In genomic region chr19:3186891-3187661, GRCh38 we compare ENCODE assay signal across 8 cellular contexts. TPM values are rescaled to one million over a fixed set of nuclear protein-coding genes. Genes with fewer than 3 reads are reported as not detected.
DNase-seq lines count a peak whose midpoint lies in the region; ATAC-seq and TF ChIP-seq lines count a peak whose summit lies in the region.

No MANE protein-coding gene starts in this region.

- H3F3A ChIP-seq in DOHH2 (ENCODE audit: control insufficient read depth, insufficient read depth): no peaks in the 10 kb centered on the region

- POLR2A ChIA-PET in Panc1 (lab: Charles Lee): no interaction called here

- no peaks in the 10 kb centered on the region for H3K9me3 ChIP-seq in DOHH2 (ENCODE audit: control insufficient read depth, insufficient read depth, low read length)
- H3K9me3 ChIP-seq in Panc1 (ENCODE audit: control insufficient read depth, insufficient read depth, low read depth, low read length): no peaks in the 10 kb centered on the region
- no peaks in the 10 kb centered on the region for H3K9me3 ChIP-seq in ovary

- DNase-seq in Panc1 (ENCODE audit: low read depth, low spot score) (no peak), epithelial cell of proximal tubule (ENCODE audit: low read depth) (no peak), ovary (peak in 2 of 5 donors; percentile 28 to 43), hypothalamus (lab: John Stamatoyannopoulos, UW) (no peak), middle frontal gyrus (ENCODE audit: extremely low spot score, low spot score) (no peak), DMS 273 (lab: John Stamatoyannopoulos, UW; ENCODE audit: unreplicated experiment) (no peak), H4 (ENCODE audit: low spot score) (no peak)

- H3K4me3 ChIP-seq in DOHH2 (ENCODE audit: low read length) (peak overlapping the region; percentile 74), Panc1 (ENCODE audit: low read depth in 2 of 2, low read length in 2 of 2) (peak overlapping the region; percentile 78 to 79), epithelial cell of proximal tubule (ENCODE audit: low read depth, low read length) (peak overlapping the region; percentile 94), ovary (peak overlapping the region; percentile 87)

- peaks cover 63% of the 10 kb centered on the region for H3K79me2 ChIP-seq in DOHH2 (ENCODE audit: control insufficient read depth, low read length)

- no peaks in the 10 kb centered on the region for H3K27me3 ChIP-seq in DOHH2 (ENCODE audit: control insufficient read depth, low read length)
- H3K27me3 ChIP-seq in Panc1 (ENCODE audit: control insufficient read depth, insufficient read depth, low read length): no peaks in the 10 kb centered on the region
- no peaks in the 10 kb centered on the region for H3K27me3 ChIP-seq in ovary

- CTCF ChIA-PET in Panc1 (lab: Charles Lee): no interaction called here

- H3K36me3 ChIP-seq in DOHH2 (ENCODE audit: control insufficient read depth, low read length) (peaks cover 30% of the 10 kb centered on the region), Panc1 (ENCODE audit: control insufficient read depth, insufficient read depth, low read length) (no peaks in the 10 kb centered on the region; the same call in 1 of the 2 replicates), ovary (no peaks in the 10 kb centered on the region)

- H3K27ac ChIP-seq in DOHH2 (ENCODE audit: low read depth, low read length) (no peak overlapping the region), Panc1 (ENCODE audit: low read length) (peak overlapping the region; percentile 79), ovary (no peak overlapping the region)

- H4K20me1 ChIP-seq in DOHH2 (ENCODE audit: control insufficient read depth, insufficient read depth, low read depth, low read length): peaks cover 27% of the 10 kb centered on the region; the same call in 1 of the 2 replicates

- peak overlapping the region; percentile 58 for H3K4me2 ChIP-seq in DOHH2 (ENCODE audit: low read length)

- peaks cover 30% of the 10 kb centered on the region for H3K4me1 ChIP-seq in DOHH2 (ENCODE audit: control insufficient read depth, low read length)
- H3K4me1 ChIP-seq in Panc1 (ENCODE audit: control insufficient read depth, insufficient read depth, low read length): no peaks in the 10 kb centered on the region
- peaks cover 11% of the 10 kb centered on the region for H3K4me1 ChIP-seq in ovary (ENCODE audit: insufficient read depth)

- TF ChIP-seq EP300 in ovary (IDR thresholded peaks at IDR 0.05): no peak

- BruUV-seq in Panc1 (replicated peaks; lab: Mats Ljungman, UMichigan): TSS peak; percentile 53

- in situ Hi-C loops in Panc1 (cut with HindIII; ENCODE audit: low pct_unique_long_range_greater_than_20kb, low sequenced_read_pairs): no loop called here

- intact Hi-C loops in Panc1 (cut with micrococcal nuclease; ENCODE audit: unreplicated experiment): no loop called here
- intact Hi-C loops in ovary (cut with DNase I): no loop called here

- no peaks in the 10 kb centered on the region for H3K9me2 ChIP-seq in DOHH2 (replicated peaks; ENCODE audit: control insufficient read depth, low read length)

- 50 to 61% (median 52%) methylated on average over 23 of the region's 23 CpGs for WGBS in ovary, 3 donors

- no peak for ATAC-seq in Panc1

- no peak for TF ChIP-seq POLR2A in ovary (IDR thresholded peaks at IDR 0.05)

- no peak for TF ChIP-seq CTCF in DOHH2 (IDR thresholded peaks at IDR 0.05; ENCODE audit: low read depth, low read length, poor library complexity, severe bottlenecking)
- no peak for TF ChIP-seq CTCF in Panc1 (IDR thresholded peaks at IDR 0.05)
- no peak for TF ChIP-seq CTCF in epithelial cell of proximal tubule (conservative IDR thresholded peaks at IDR 0.05; ENCODE audit: low read depth, low read length)
- no peak for TF ChIP-seq CTCF in ovary (IDR thresholded peaks at IDR 0.05)

RNA-seq across cellular contexts. Expression of gene NCLN, which starts 1.3 kb away (rescaled TPM):
- total RNA-seq in Panc1 (2021; ENCODE audit: unreplicated experiment): 132 TPM
- 171 TPM for polyA plus RNA-seq in Panc1 (2012; ENCODE audit: insufficient read length)
- total RNA-seq in epithelial cell of proximal tubule: 59.7 and 116 TPM in 2 replicates
- total RNA-seq in ovary: 10 to 100 TPM; 11.4 to 43.6 (median 25.2) TPM
- 10 to 100 TPM in 1 of 2 donors, 1 to 10 TPM in 1; 5.3 to 22.1 TPM for polyA plus RNA-seq in ovary
- 33.7 and 35.0 TPM in 2 replicates for total RNA-seq in H4 (2014; rRNA removed; shearing (Covaris generic))

RNA-seq across cellular contexts. Expression of gene S1PR4, which starts 8.5 kb away (rescaled TPM):
- 0.26 TPM for total RNA-seq in Panc1 (2021; ENCODE audit: unreplicated experiment)
- polyA plus RNA-seq in Panc1 (2012; ENCODE audit: insufficient read length): not detected
- total RNA-seq in epithelial cell of proximal tubule: not detected in 2 replicates
- 1 to 10 TPM in 1 of 7 donors, under 1 TPM in 5, not detected in 1; 0.20 to 1.1 (median 0.49) TPM for total RNA-seq in ovary
- polyA plus RNA-seq in ovary: 1 to 10 TPM in 1 of 2 donors, not detected in 1; 1.0 TPM
- not detected in 2 replicates for total RNA-seq in H4 (2014; rRNA removed; shearing (Covaris generic))

RNA-seq across cellular contexts. Expression of gene CELF5, which starts 37.4 kb away (rescaled TPM):
- total RNA-seq in Panc1 (2021; ENCODE audit: unreplicated experiment): 1.2 TPM
- polyA plus RNA-seq in Panc1 (2012; ENCODE audit: insufficient read length): 2.5 TPM
- total RNA-seq in epithelial cell of proximal tubule: not detected in 2 replicates
- total RNA-seq in ovary: 1 to 10 TPM; 1.3 to 6.4 (median 4.4) TPM
- 1 to 10 TPM; 2.4 to 2.8 TPM for polyA plus RNA-seq in ovary
- 0.29 and 0.60 TPM in 2 replicates for total RNA-seq in H4 (2014; rRNA removed; shearing (Covaris generic))

RNA-seq across cellular contexts. Expression of gene GNA15, which starts 51.2 kb away (rescaled TPM):
- total RNA-seq in Panc1 (2021; ENCODE audit: unreplicated experiment): 6.2 TPM
- 8.4 TPM for polyA plus RNA-seq in Panc1 (2012; ENCODE audit: insufficient read length)
- total RNA-seq in epithelial cell of proximal tubule: 1.2 TPM in 2 replicates
- total RNA-seq in ovary: 1 to 10 TPM; 1.2 to 4.8 (median 1.4) TPM
- 1 to 10 TPM; 1.2 to 1.9 TPM for polyA plus RNA-seq in ovary
- total RNA-seq in H4 (2014; rRNA removed; shearing (Covaris generic)): not detected in 2 replicates
